28 cellular contexts compared by ENCODE assay signal in the genomic region with DNA sequence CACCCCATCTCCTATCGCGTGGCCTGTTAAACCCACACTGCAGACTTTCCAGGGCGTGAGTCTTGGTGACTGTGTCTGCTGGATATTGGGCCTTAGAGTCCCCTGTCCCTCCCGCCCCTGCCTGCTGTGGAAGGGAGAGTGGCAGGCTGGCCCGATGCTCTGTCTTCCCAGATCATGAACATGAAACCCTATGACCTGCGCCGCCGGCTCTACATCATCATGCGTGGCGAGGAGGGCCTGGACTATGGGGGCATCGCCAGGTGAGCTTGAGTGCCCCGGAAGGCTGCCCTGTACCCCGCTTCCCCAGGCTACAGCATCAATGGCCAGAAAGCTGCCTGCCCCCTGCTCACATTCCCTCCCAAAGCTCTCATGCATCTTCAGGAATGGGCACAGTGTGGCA.
"Had no signal": no experiment of that assay in that cellular context is flagged by ENCODE, and none has a peak within 500 bp of the region (broad histone marks: within the 10 kb centered on the region; RNA-seq: fewer than 3 reads in every experiment).

No MANE protein-coding gene starts in this region.

- ATAC-seq: heart left ventricle; left lobe of liver; mucosa of descending colon; natural killer cell treated with Interleukin-12 subunit alpha and Interleukin-12 subunit beta and Interleukin-15 and Interleukin-18, amount 100 ng/mL, for 72 hours; right lobe of liver; stimulated activated naive B cell treated with anti-CD40 and anti-IgM and Interleukin-4, amounts not matched to agents 10 μg/mL and 1 μg/mL and 100 μg/mL, for 72 hours; T-helper 17 cell had no signal

- H3K4me1 ChIP-seq: right lobe of liver had no signal

- H3K4me3 ChIP-seq: breast epithelium, heart left ventricle, lung, mucosa of descending colon, right lobe of liver, stomach, suprapubic skin, uterus had no signal

- FAIRE-seq: endothelial cell of umbilical vein, small intestine had no signal

- DNase-seq: activated CD4-positive, alpha-beta memory T cell treated with anti-CD3 and anti-CD28 coated beads for 36 hours; activated CD4-positive, alpha-beta T cell treated with anti-CD3 and anti-CD28 coated beads, Interleukin-2, amount 10 ng/mL, durations not matched to agents 24 days and 14 days; activated CD4-positive, CD25-positive, alpha-beta regulatory T cell treated with anti-CD3 and anti-CD28 coated beads, Interleukin-2, amount 50 U/mL, for 72 hours; activated CD8-positive, alpha-beta memory T cell treated with anti-CD3 and anti-CD28 coated beads, Interleukin-2, amount 50 U/mL, for 4 hours; activated gamma-delta T cell; activated naive CD4-positive, alpha-beta T cell treated with anti-CD3 and anti-CD28 coated beads, Interleukin-2, amount 50 U/mL, for 16 hours; activated T-cell treated with anti-CD3 and anti-CD28 coated beads, Interleukin-2, amount 50 U/mL, for 1 hour; amniotic stem cell; cortex of kidney; heart left ventricle; mesendoderm; mucosa of descending colon; right lobe of liver; SK-N-SH; small intestine; stimulated activated CD4-positive, alpha-beta T cell treated with anti-CD3 and anti-CD28 coated beads, Interleukin-1b, Interleukin-23, amount 100 ng/mL, for 48 hours; stimulated activated naive B cell treated with anti-CD40 and anti-IgM and Interleukin-4, amounts not matched to agents 10 μg/mL and 1 μg/mL and 100 μg/mL, for 72 hours; stomach; T-helper 17 cell; T1000; trophoblast cell; uterus had no signal

- H3K27ac ChIP-seq: breast epithelium, heart left ventricle, right lobe of liver, stomach, suprapubic skin, uterus had no signal

- H3K36me3 ChIP-seq: uterus had no signal

- H3K27me3 ChIP-seq: breast epithelium, heart left ventricle, right lobe of liver, stomach, suprapubic skin, uterus had no signal

- H3K9me3 ChIP-seq: breast epithelium, heart left ventricle, mucosa of descending colon, right lobe of liver, SK-N-SH, stomach, suprapubic skin, uterus had no signal
